Comparison of ENCODE assay signal across 9 cellular contexts in genomic region chr6:90175627-90176538, GRCh38.
DNase-seq lines count a peak whose midpoint lies in the region; ATAC-seq and TF ChIP-seq lines count a peak whose summit lies in the region.
"Had no signal": no experiment of that assay in that cellular context is flagged by ENCODE, and none has a peak within 500 bp of the region (broad histone marks: within the 10 kb centered on the region; RNA-seq: fewer than 3 reads in every experiment).

No MANE protein-coding gene starts in this region.

- intact Hi-C loops in natural killer cell (cut with micrococcal nuclease), result loop anchor here (5.0 kb wide), 3 partner anchors 64 to 96 kb away; no protein-coding TSS in a partner anchor

- TF ChIP-seq CTCF in natural killer cell (IDR thresholded peaks at IDR 0.05) (no peak), GM13977 (IDR thresholded peaks at IDR 0.05; ENCODE audit: extremely low read depth, insufficient read depth, missing control alignments) (no peak), omental fat pad (IDR thresholded peaks at IDR 0.05) (no peak)

- DNase-seq in CD4-positive, CD25-positive, alpha-beta regulatory T cell, result peak in 1 of 3 donors; percentile 22
- DNase-seq in activated CD8-positive, alpha-beta memory T cell treated with anti-CD3 and anti-CD28 coated beads for 24 hours, result peak; percentile 79
- DNase-seq in natural killer cell (no peak), islet precursor cell (no peak), GM13977 (ENCODE audit: low spot score) (no peak), DMS79 treated with DMSO at 0.1 percent for 48 hours (lab: John Stamatoyannopoulos, UW) (no peak), omental fat pad (ENCODE audit: low spot score) (no peak)
- DNase-seq: DND-41 had no signal

- H3K36me3 ChIP-seq in CD4-positive, CD25-positive, alpha-beta regulatory T cell (ENCODE audit: control insufficient read depth, insufficient read depth, low read length), result no peaks in the 10 kb centered on the region

- peaks cover 11 to 63% (median 22%) of the 10 kb centered on the region in 4 donors for H3K4me1 Mint-ChIP-seq in CD4-positive, CD25-positive, alpha-beta regulatory T cell
- H3K4me1 Mint-ChIP-seq in natural killer cell, result peaks cover 27 to 34% of the 10 kb centered on the region in 2 donors

- in situ Hi-C loops in GM13977 (cut with MboI; ENCODE audit: low pct_unique_long_range_greater_than_20kb, low sequenced_read_pairs, unreplicated experiment), result no loop called here

- peak; percentile 56 to 70 for ATAC-seq in CD4-positive, CD25-positive, alpha-beta regulatory T cell (ENCODE audit: low read depth in 2 of 2)
- ATAC-seq in HG02885 (IDR thresholded peaks at IDR 0.05; ENCODE audit: poor library complexity, unreplicated experiment), result peak; percentile 71
- ATAC-seq in natural killer cell, result peak; percentile 54 to 66 (median 64)
- ATAC-seq in omental fat pad (ENCODE audit: low FRiP score), result no peak

- H3K9me3 ChIP-seq in CD4-positive, CD25-positive, alpha-beta regulatory T cell (ENCODE audit: control insufficient read depth in 2 of 2, low read length in 2 of 2), result peaks cover 0 to 2% of the 10 kb centered on the region in 2 experiments

- H3K4me1 ChIP-seq in CD4-positive, CD25-positive, alpha-beta regulatory T cell (ENCODE audit: control insufficient read depth, insufficient read depth, low read length, poor library complexity, severe bottlenecking), result peaks cover 11% of the 10 kb centered on the region

- peak overlapping the region; percentile 68 to 76 (median 74) for H3K27ac Mint-ChIP-seq in CD4-positive, CD25-positive, alpha-beta regulatory T cell
- peak overlapping the region in 1 of 2 donors; percentile 39 for H3K27ac Mint-ChIP-seq in natural killer cell

- peak overlapping the region; percentile 34 for H3K27ac ChIP-seq in CD4-positive, CD25-positive, alpha-beta regulatory T cell (ENCODE audit: insufficient read depth, low read length, poor library complexity, severe bottlenecking)

- peaks cover 16% of the 10 kb centered on the region for H3K27me3 Mint-ChIP-seq in CD4-positive, CD25-positive, alpha-beta regulatory T cell
- no peaks in the 10 kb centered on the region for H3K27me3 Mint-ChIP-seq in natural killer cell (ENCODE audit: low read depth in 2 of 2)

- H3K9me3 Mint-ChIP-seq in CD4-positive, CD25-positive, alpha-beta regulatory T cell, result no peaks in the 10 kb centered on the region
- H3K9me3 Mint-ChIP-seq in natural killer cell, result no peaks in the 10 kb centered on the region

- H3K27me3 ChIP-seq in CD4-positive, CD25-positive, alpha-beta regulatory T cell (ENCODE audit: control insufficient read depth, insufficient read depth, low read length), result peaks cover 2% of the 10 kb centered on the region

- H3K4me3 Mint-ChIP-seq in CD4-positive, CD25-positive, alpha-beta regulatory T cell, result peak overlapping the region; percentile 8 to 38 (median 22)
- no peak overlapping the region for H3K4me3 Mint-ChIP-seq in natural killer cell

- H3K4me3 ChIP-seq in CD4-positive, CD25-positive, alpha-beta regulatory T cell (ENCODE audit: low read depth, low read length), result no peak overlapping the region

- H3K36me3 Mint-ChIP-seq in CD4-positive, CD25-positive, alpha-beta regulatory T cell, result no peaks in the 10 kb centered on the region
- H3K36me3 Mint-ChIP-seq in natural killer cell, result no peaks in the 10 kb centered on the region
